ENCODE assay signal across 1 cellular context in genomic region chrX:20670611-20671010, GRCh38.
TF ChIP-seq lines count a peak whose summit lies in the region.

No MANE protein-coding gene starts in this region.

TF ChIP-seq in GM23338, 12 proteins besides CTCF, POLR2A, EP300 and RAD21:
- TF ChIP-seq ZNF462 (CRISPR knock-in tag; IDR thresholded peaks at IDR 0.05) = no peak
- TF ChIP-seq EZH2 (IDR thresholded peaks at IDR 0.05; ENCODE audit: low read depth, unreplicated experiment) = no peak
- no peak for TF ChIP-seq STAT1 (IDR thresholded peaks at IDR 0.05; ENCODE audit: unreplicated experiment)
- no peak for TF ChIP-seq REST (IDR thresholded peaks at IDR 0.05; ENCODE audit: unreplicated experiment)
- no peak for TF ChIP-seq ETS1 (IDR thresholded peaks at IDR 0.05)
- no peak for TF ChIP-seq JUNB (IDR thresholded peaks at IDR 0.05; ENCODE audit: unreplicated experiment)
- no peak for TF ChIP-seq POLR2AphosphoS5 (IDR thresholded peaks at IDR 0.05; ENCODE audit: low read depth)
- no peak for TF ChIP-seq ZNF114 (CRISPR knock-in tag; IDR thresholded peaks at IDR 0.05)
- TF ChIP-seq CREB1 (CRISPR knock-in tag; IDR thresholded peaks at IDR 0.05; ENCODE audit: low read depth) = no peak
- TF ChIP-seq EZH2phosphoT487 (IDR thresholded peaks at IDR 0.05; ENCODE audit: unreplicated experiment) = no peak
- TF ChIP-seq NANOG (IDR thresholded peaks at IDR 0.05; ENCODE audit: borderline replicate concordance) = no peak
- no peak for TF ChIP-seq ZNF331 (CRISPR knock-in tag; IDR thresholded peaks at IDR 0.05; ENCODE audit: low read depth)
